13 cellular contexts compared by ENCODE assay signal in the genomic region with DNA sequence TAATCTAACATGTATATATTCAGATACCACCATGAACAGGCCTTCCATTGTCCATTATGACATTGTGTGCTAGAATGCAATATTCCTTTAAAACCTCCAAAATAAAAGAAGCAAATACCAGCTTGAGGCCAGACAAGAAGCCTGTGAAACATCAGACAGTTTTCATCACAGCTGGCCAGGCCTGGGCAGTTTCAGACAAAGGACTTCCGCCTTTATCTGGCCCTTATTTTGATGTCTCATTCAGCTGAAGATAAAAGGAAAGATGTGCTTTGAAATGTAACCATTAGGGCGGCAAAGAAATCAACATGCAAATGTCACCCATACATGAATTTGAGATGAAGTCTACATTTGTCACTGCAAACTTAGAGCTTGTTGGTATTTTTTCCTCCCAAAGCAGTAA.
DNase-seq lines count a peak whose midpoint lies in the region; ATAC-seq and TF ChIP-seq lines count a peak whose summit lies in the region.
"Had no signal": no experiment of that assay in that cellular context is flagged by ENCODE, and none has a peak within 500 bp of the region (broad histone marks: within the 10 kb centered on the region; RNA-seq: fewer than 3 reads in every experiment).

No MANE protein-coding gene starts in this region.

- TF ChIP-seq POLR2A in HCT116 (IDR thresholded peaks at IDR 0.05; ENCODE audit: borderline replicate concordance, extremely low read depth, insufficient read depth, insufficient read length), result no peak

- no peak overlapping the region for H3K4me3 ChIP-seq in HCT116 (replicated peaks in 1 of 2; ENCODE audit: low read depth in 1 of 2, low read length in 2 of 2)
- no peak overlapping the region for H3K4me3 ChIP-seq in astrocyte of the cerebellum (ENCODE audit: low read depth, low read length)
- H3K4me3 ChIP-seq: suprapubic skin had no signal

- RAD21 ChIA-PET in HCT116 (lab: Charles Lee; ENCODE audit: low non-redundant PET in 1 of 2, low total read pairs in 2 of 2, uncharacterized antibody in 2 of 2, unreplicated experiment in 2 of 2), result no interaction called here

- no peak for ATAC-seq in HCT116
- ATAC-seq: left colon, Panc1 had no signal

- H3K79me2 ChIP-seq in HCT116 (ENCODE audit: insufficient read depth, low read length), result no peaks in the 10 kb centered on the region

- H3K4me2 ChIP-seq in HCT116 (ENCODE audit: low read length), result no peak overlapping the region

- CTCF ChIA-PET in HCT116 (lab: Charles Lee), result no interaction called here

- no peaks in the 10 kb centered on the region for H3K27me3 ChIP-seq in HCT116 (ENCODE audit: insufficient read depth, low read length)
- H3K27me3 ChIP-seq: suprapubic skin had no signal

- no peaks in the 10 kb centered on the region for H3K9me2 ChIP-seq in HCT116 (ENCODE audit: insufficient read depth)

- TF ChIP-seq RAD21 in HCT116 (IDR thresholded peaks at IDR 0.05; ENCODE audit: low read depth), result no peak

- DNase-seq in A172 (ENCODE audit: low spot score) (peak; percentile 27), HCT116 (ENCODE audit: low read depth, low spot score) (no peak), astrocyte of the cerebellum (ENCODE audit: low read depth) (peak; percentile 24), iris pigment epithelial cell (ENCODE audit: low read depth) (peak; percentile 45), Kasumi-1 (lab: John Stamatoyannopoulos, UW) (no peak), RKO (ENCODE audit: low spot score) (no peak), AML-193 (lab: John Stamatoyannopoulos, UW) (no peak)
- no peak for DNase-seq in activated naive CD4-positive, alpha-beta T cell (lab: John Stamatoyannopoulos, UW)
- DNase-seq: erythroblast, left colon, NCI-H1694 had no signal

- no TSS peak for BruUV-seq in HCT116 (replicated peaks; lab: Mats Ljungman, UMichigan)

- peaks cover 0 to 6% of the 10 kb centered on the region in 2 experiments; a peak in 1 of 4 replicates for H3K4me1 ChIP-seq in HCT116 (ENCODE audit: control insufficient read depth in 1 of 2, insufficient read depth in 2 of 2, low read length in 2 of 2)
- H3K4me1 ChIP-seq: suprapubic skin had no signal

- H3K36me3 ChIP-seq in HCT116 (ENCODE audit: control insufficient read depth in 1 of 2, insufficient read depth in 2 of 2, low read length in 2 of 2), result no peaks in the 10 kb centered on the region
- H3K36me3 ChIP-seq: suprapubic skin had no signal

- H3K27ac ChIP-seq in HCT116 (ENCODE audit: low read depth, low read length), result no peak overlapping the region
- H3K27ac ChIP-seq: suprapubic skin had no signal

- H3K9me3 ChIP-seq in HCT116 (ENCODE audit: control insufficient read depth in 1 of 2, insufficient read depth in 1 of 2, low read depth in 1 of 2, low read length in 2 of 2), result no peaks in the 10 kb centered on the region
- H3K9me3 ChIP-seq: suprapubic skin had no signal

- H3K9ac ChIP-seq in HCT116 (ENCODE audit: low read length), result no peak overlapping the region

- in situ Hi-C loops in astrocyte of the cerebellum (cut with HindIII; ENCODE audit: low sequenced_read_pairs), result no loop called here

- no peaks in the 10 kb centered on the region for H4K20me1 ChIP-seq in HCT116 (ENCODE audit: insufficient read depth)

- no peak overlapping the region for H2AFZ ChIP-seq in HCT116 (ENCODE audit: low read depth, low read length, poor library complexity, severe bottlenecking)

- TF ChIP-seq CTCF in HCT116 (IDR thresholded peaks at IDR 0.05 in 2 of 3, conservative IDR thresholded peaks at IDR 0.05 in 1 of 3; ENCODE audit: borderline replicate concordance in 1 of 3, insufficient read depth in 1 of 3, low read depth in 2 of 3, low read length in 2 of 3), result no peak
- no peak for TF ChIP-seq CTCF in astrocyte of the cerebellum (IDR thresholded peaks at IDR 0.05; ENCODE audit: low read depth, low read length, missing control alignments)

- intact Hi-C loops in HCT116 (cut with micrococcal nuclease), result no loop called here

- POLR2A ChIA-PET in HCT116 (lab: Charles Lee), result no interaction called here

TF ChIP-seq in HCT116, 20 proteins besides CTCF, POLR2A, EP300 and RAD21:
- TF ChIP-seq EGR1 (IDR thresholded peaks at IDR 0.05; ENCODE audit: low read depth) (no peak), TCF7L2 (IDR thresholded peaks at IDR 0.05; ENCODE audit: borderline replicate concordance, extremely low read depth, insufficient read depth, insufficient read length) (peak; percentile 38), ZNF274 (IDR thresholded peaks at IDR 0.05; ENCODE audit: low read depth, low read length) (no peak), JUND (IDR thresholded peaks at IDR 0.05) (no peak)

Comparison
In these comparisons a context has a peak if more than half of its experiments do, and no peak if none do; other contexts are left out.
1. DNase-seq: peak in A172 (single experiment), astrocyte of the cerebellum (single experiment) and iris pigment epithelial cell (single experiment); none in HCT116 (single experiment), activated naive CD4-positive, alpha-beta T cell (0 of 4), Kasumi-1 (0 of 2), RKO (single experiment) and AML-193 (0 of 2).